Comparison of ENCODE assay signal across 21 cellular contexts in the genomic region with DNA sequence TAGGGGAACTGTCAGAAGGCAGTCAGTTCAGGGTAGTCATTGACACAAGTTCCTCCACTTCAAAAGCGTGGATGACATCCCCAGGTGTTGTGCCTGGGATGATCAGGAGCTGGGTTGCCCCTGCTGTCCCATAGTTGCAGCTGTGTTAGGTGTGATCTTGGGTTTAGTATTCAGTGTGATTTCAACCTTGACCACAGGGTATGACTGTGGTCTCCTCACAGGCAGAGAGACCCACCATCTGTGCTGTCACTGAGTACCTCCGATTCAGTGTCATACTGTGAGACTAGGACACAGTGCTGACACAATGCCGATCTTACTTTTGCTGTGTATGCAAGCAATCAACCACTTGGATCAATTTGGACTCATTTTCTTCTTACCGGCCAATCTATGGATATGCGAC. TPM values are rescaled to one million over a fixed set of nuclear protein-coding genes. Genes with fewer than 3 reads are reported as not detected.
DNase-seq lines count a peak whose midpoint lies in the region; ATAC-seq, FAIRE-seq and TF ChIP-seq lines count a peak whose summit lies in the region.
"Had no signal": no experiment of that assay in that cellular context is flagged by ENCODE, and none has a peak within 500 bp of the region (broad histone marks: within the 10 kb centered on the region; RNA-seq: fewer than 3 reads in every experiment).

No MANE protein-coding gene starts in this region.

- H3K4me3 ChIP-seq in SJCRH30 (no peak overlapping the region), esophagus squamous epithelium (no peak overlapping the region)
- H3K4me3 ChIP-seq: right atrium auricular region had no signal

- peak; percentile 41 for ATAC-seq in GM19328 (IDR thresholded peaks at IDR 0.05; ENCODE audit: unreplicated experiment)
- ATAC-seq in GM21825 (IDR thresholded peaks at IDR 0.05; ENCODE audit: unreplicated experiment), result peak; percentile 40
- ATAC-seq in HG03342 (IDR thresholded peaks at IDR 0.05; ENCODE audit: unreplicated experiment), result peak; percentile 54
- ATAC-seq: effector memory CD8-positive, alpha-beta T cell; T-helper 17 cell had no signal

- peak; percentile 92 for FAIRE-seq in GM12891 (lab: Jason Lieb, UNC)

- H3K27me3 Mint-ChIP-seq in activated CD4-positive, alpha-beta memory T cell treated with anti-CD3 and anti-CD28 coated beads, Interleukin-2, amount 10 ng/mL, durations not matched to agents 7 days and 5 days, result no peaks in the 10 kb centered on the region
- H3K27me3 Mint-ChIP-seq: CD4-positive, alpha-beta T cell; central memory CD8-positive, alpha-beta T cell; T-helper 17 cell had no signal

- no peak overlapping the region for H3K27ac Mint-ChIP-seq in activated CD4-positive, alpha-beta memory T cell treated with anti-CD3 and anti-CD28 coated beads, Interleukin-2, amount 10 ng/mL, durations not matched to agents 7 days and 5 days
- H3K27ac Mint-ChIP-seq: CD4-positive, alpha-beta T cell; effector memory CD8-positive, alpha-beta T cell; H9; T-helper 17 cell had no signal

- TF ChIP-seq POLR2A in GM12891 (IDR thresholded peaks at IDR 0.05; ENCODE audit: low read depth, low read length) (no peak), esophagus squamous epithelium (IDR thresholded peaks at IDR 0.05) (no peak)

- H3K36me3 ChIP-seq in SJCRH30, result no peaks in the 10 kb centered on the region
- no peaks in the 10 kb centered on the region for H3K36me3 ChIP-seq in esophagus squamous epithelium
- H3K36me3 ChIP-seq: right atrium auricular region had no signal

- POLR2A ChIA-PET in activated CD4-positive, alpha-beta memory T cell treated with anti-CD3 and anti-CD28 coated beads, Interleukin-2, amount 10 ng/mL, durations not matched to agents 7 days and 5 days (lab: Charles Lee), result no interaction called here

- DNase-seq in GM12891 (ENCODE audit: insufficient read length, low spot score), result no peak
- no peak for DNase-seq in activated CD4-positive, alpha-beta memory T cell treated with anti-CD3 and anti-CD28 coated beads, Interleukin-2, amount 10 ng/mL, durations not matched to agents 7 days and 5 days
- no peak for DNase-seq in EL
- no peak for DNase-seq in SJCRH30
- no peak for DNase-seq in esophagus squamous epithelium (lab: John Stamatoyannopoulos, UW)
- DNase-seq: activated CD4-positive, alpha-beta T cell treated with anti-CD3 and anti-CD28 coated beads for 1 hour; activated effector memory CD4-positive, alpha-beta T cell treated with anti-CD3 and anti-CD28 coated beads, Interleukin-2, amount 50 U/mL, for 16 hours; amygdala; CD4-positive, alpha-beta T cell; effector memory CD8-positive, alpha-beta T cell; H9; midbrain; NCI-H1436 treated with DMSO at 0.1 percent for 48 hours; NCI-H345; Right ventricle myocardium superior; T-helper 17 cell had no signal

- H3K9me3 ChIP-seq in SJCRH30 (replicated peaks) (no peaks in the 10 kb centered on the region), esophagus squamous epithelium (no peaks in the 10 kb centered on the region)
- H3K9me3 ChIP-seq: right atrium auricular region had no signal

- intact Hi-C loops in esophagus squamous epithelium (cut with DNase I), result no loop called here

- no peaks in the 10 kb centered on the region for H3K9me3 Mint-ChIP-seq in activated CD4-positive, alpha-beta memory T cell treated with anti-CD3 and anti-CD28 coated beads, Interleukin-2, amount 10 ng/mL, durations not matched to agents 7 days and 5 days
- H3K9me3 Mint-ChIP-seq: central memory CD8-positive, alpha-beta T cell; effector memory CD8-positive, alpha-beta T cell had no signal

- no peaks in the 10 kb centered on the region for H3K4me1 Mint-ChIP-seq in activated CD4-positive, alpha-beta memory T cell treated with anti-CD3 and anti-CD28 coated beads, Interleukin-2, amount 10 ng/mL, durations not matched to agents 7 days and 5 days
- H3K4me1 Mint-ChIP-seq: central memory CD8-positive, alpha-beta T cell; H9; T-helper 17 cell had no signal

- CTCF ChIA-PET in activated CD4-positive, alpha-beta memory T cell treated with anti-CD3 and anti-CD28 coated beads, Interleukin-2, amount 10 ng/mL, durations not matched to agents 7 days and 5 days (lab: Charles Lee), result no interaction called here

- H3K27me3 ChIP-seq in SJCRH30 (no peaks in the 10 kb centered on the region), esophagus squamous epithelium (no peaks in the 10 kb centered on the region)
- H3K27me3 ChIP-seq: right atrium auricular region had no signal

- no peak overlapping the region for H3K4me3 Mint-ChIP-seq in activated CD4-positive, alpha-beta memory T cell treated with anti-CD3 and anti-CD28 coated beads, Interleukin-2, amount 10 ng/mL, durations not matched to agents 7 days and 5 days
- H3K4me3 Mint-ChIP-seq: CD4-positive, alpha-beta T cell; central memory CD8-positive, alpha-beta T cell; effector memory CD8-positive, alpha-beta T cell; H9; T-helper 17 cell had no signal

- H3K27ac ChIP-seq in SJCRH30 (no peak overlapping the region), esophagus squamous epithelium (no peak overlapping the region)
- H3K27ac ChIP-seq: right atrium auricular region had no signal

- no peaks in the 10 kb centered on the region for H3K36me3 Mint-ChIP-seq in activated CD4-positive, alpha-beta memory T cell treated with anti-CD3 and anti-CD28 coated beads, Interleukin-2, amount 10 ng/mL, durations not matched to agents 7 days and 5 days (ENCODE audit: low read depth)

- no peaks in the 10 kb centered on the region for H3K4me1 ChIP-seq in SJCRH30
- no peaks in the 10 kb centered on the region for H3K4me1 ChIP-seq in esophagus squamous epithelium
- H3K4me1 ChIP-seq: right atrium auricular region had no signal

- TF ChIP-seq CTCF in esophagus squamous epithelium (IDR thresholded peaks at IDR 0.05), result no peak

- WGBS in esophagus squamous epithelium, 2 donors, result 80 to 87% methylated on average over 1 to 5 of the region's 5 CpGs

TF ChIP-seq in GM12891, 5 proteins besides CTCF, POLR2A, EP300 and RAD21:
- no peak for TF ChIP-seq TAF1 (IDR thresholded peaks at IDR 0.05; ENCODE audit: low read depth, low read length)
- TF ChIP-seq POU2F2 (IDR thresholded peaks at IDR 0.05; ENCODE audit: low read depth, low read length), result no peak
- no peak for TF ChIP-seq SPI1 (IDR thresholded peaks at IDR 0.05; ENCODE audit: low read depth, low read length)
- no peak for TF ChIP-seq PAX5 (IDR thresholded peaks at IDR 0.05; ENCODE audit: insufficient read depth, low read length, severe bottlenecking)
- no peak for TF ChIP-seq POLR2AphosphoS5 (IDR thresholded peaks at IDR 0.05; ENCODE audit: low read depth, low read length)

RNA-seq across cellular contexts. Expression of a gene that starts 25.2 kb away (rescaled TPM):
- not detected for polyA plus RNA-seq in GM12891 (2012; ENCODE audit: low read depth, missing spikeins)
- total RNA-seq in activated CD4-positive, alpha-beta memory T cell treated with anti-CD3 and anti-CD28 coated beads, Interleukin-2, amount 10 ng/mL, durations not matched to agents 7 days and 5 days, result not detected
- total RNA-seq in SJCRH30 (2014; rRNA removed; shearing (Covaris generic)), result not detected in 2 replicates
- total RNA-seq in esophagus squamous epithelium, result not detected
- total RNA-seq: CD4-positive, alpha-beta T cell; H9; right atrium auricular region; Right ventricle myocardium superior; T-helper 17 cell had no signal
